34 cellular contexts compared by ENCODE assay signal in genomic region chr2:33671198-33671597, GRCh38.
"Had no signal": no experiment of that assay in that cellular context is flagged by ENCODE, and none has a peak within 500 bp of the region (broad histone marks: within the 10 kb centered on the region; RNA-seq: fewer than 3 reads in every experiment).

No MANE protein-coding gene starts in this region.

- H3K36me3 ChIP-seq: adrenal gland, ascending aorta, brain microvascular endothelial cell, breast epithelium, cardiac muscle cell had no signal

- H3K4me3 ChIP-seq: adrenal gland, ascending aorta, body of pancreas, breast epithelium, cardiac muscle cell had no signal

- H3K9me3 ChIP-seq: adrenal gland, ascending aorta, body of pancreas had no signal

- H3K27ac ChIP-seq: adrenal gland, ascending aorta, body of pancreas, brain microvascular endothelial cell, breast epithelium, cardiac muscle cell had no signal

- DNase-seq: activated effector memory CD4-positive, alpha-beta T cell treated with anti-CD3 and anti-CD28 coated beads, Interleukin-2, amount 50 U/mL, for 16 hours; activated effector memory CD4-positive, alpha-beta T cell treated with Interleukin-2 at 50 U/mL for 16 hours; activated gamma-delta T cell; activated gamma-delta T cell treated with Interleukin-2 at 50 U/mL for 16 hours; activated naive CD4-positive, alpha-beta T cell; activated naive CD4-positive, alpha-beta T cell treated with anti-CD3 and anti-CD28 coated beads for 36 hours; activated naive CD4-positive, alpha-beta T cell treated with anti-CD3 and anti-CD28 coated beads, Interleukin-2, amount 10 ng/mL, durations not matched to agents 7 days and 5 days; activated naive CD4-positive, alpha-beta T cell treated with anti-CD3 and anti-CD28 coated beads, Interleukin-2, amount 50 U/mL, for 16 hours; activated naive CD4-positive, alpha-beta T cell treated with Interleukin-2 at 50 U/mL for 16 hours; activated naive CD8-positive, alpha-beta T cell treated with anti-CD3 and anti-CD28 coated beads for 36 hours; activated naive CD8-positive, alpha-beta T cell treated with anti-CD3 and anti-CD28 coated beads, Interleukin-2, amount 10 ng/mL, durations not matched to agents 7 days and 5 days; activated naive CD8-positive, alpha-beta T cell treated with anti-CD3 and anti-CD28 coated beads, Interleukin-2, amount 50 U/mL, for 24 hours; activated T-cell treated with anti-CD3 and anti-CD28 coated beads, Interleukin-2, amount 50 U/mL, for 1 hour; activated T-cell treated with anti-CD3 and anti-CD28 coated beads, Interleukin-2, amount 50 U/mL, for 24 hours; activated T-cell treated with anti-CD3 and anti-CD28 coated beads, Interleukin-2, amount 50 U/mL, for 4 hours; activated T-cell treated with anti-CD3 and anti-CD28 coated beads, Interleukin-2, amount 50 U/mL, for 48 hours; activated T-cell treated with anti-CD3 and anti-CD28 coated beads, Interleukin-2, amount 50 U/mL, for 72 hours; adrenal gland; amniotic stem cell; amygdala; anterior cingulate cortex; aorta; body of pancreas; brain microvascular endothelial cell; caudate nucleus; central memory CD4-positive, alpha-beta T cell; cerebellar nuclear complex had no signal

- ATAC-seq: activated naive CD4-positive, alpha-beta T cell treated with anti-CD3 and anti-CD28 coated beads, Interleukin-2, amount 50 U/mL, for 72 hours; activated naive CD8-positive, alpha-beta T cell treated with anti-CD3 and anti-CD28 coated beads, Interleukin-2, amount 50 U/mL, for 24 hours; activated T-cell treated with anti-CD3 and anti-CD28 coated beads, Interleukin-2, amount 50 U/mL, for 4 hours; activated T-cell treated with anti-CD3 and anti-CD28 coated beads, Interleukin-2, amount 50 U/mL, for 72 hours; activated T-helper 17 cell treated with anti-CD3 and anti-CD28 coated beads, Interleukin-2, amount 50 U/mL, for 72 hours; body of pancreas had no signal

- H3K4me1 ChIP-seq: adrenal gland, ascending aorta, body of pancreas, breast epithelium had no signal

- FAIRE-seq: astrocyte, bronchial epithelial cell had no signal

- H3K27me3 ChIP-seq: ascending aorta, body of pancreas, brain microvascular endothelial cell, breast epithelium, cardiac muscle cell had no signal
